ENCODE assay signal across 11 cellular contexts in genomic region chr15:96358006-96358794, GRCh38. TPM values are rescaled to one million over a fixed set of nuclear protein-coding genes. Genes with fewer than 3 reads are reported as not detected.
DNase-seq lines count a peak whose midpoint lies in the region; ATAC-seq, FAIRE-seq and TF ChIP-seq lines count a peak whose summit lies in the region.
"Had no signal": no experiment of that assay in that cellular context is flagged by ENCODE, and none has a peak within 500 bp of the region (broad histone marks: within the 10 kb centered on the region; RNA-seq: fewer than 3 reads in every experiment).

No MANE protein-coding gene starts in this region.

- no peaks in the 10 kb centered on the region for H3K9me3 Mint-ChIP-seq in activated CD4-positive, alpha-beta T cell treated with anti-CD3 and anti-CD28 coated beads for 36 hours (ENCODE audit: low read depth)
- peaks cover 10% of the 10 kb centered on the region for H3K9me3 Mint-ChIP-seq in activated T-helper 1 cell treated with anti-CD3 and anti-CD28 coated beads, Interleukin-12 subunit alpha, Interleukin-12 subunit beta, Interleukin-2, Interleukin-4 antibody, amounts not matched to agents 30 ng/mL and 10 ng/mL and 1 ng/mL, durations not matched to agents 14 hours and 24 hours and 36 hours
- peaks cover 6% of the 10 kb centered on the region for H3K9me3 Mint-ChIP-seq in glutamatergic neuron (ENCODE audit: unreplicated experiment)
- H3K9me3 Mint-ChIP-seq in stimulated activated effector memory CD8-positive, alpha-beta T cell treated with anti-CD3 and anti-CD28 coated beads, Interleukin-12 subunit alpha, Interleukin-12 subunit beta, amount 100 ng/mL, for 72 hours = no peaks in the 10 kb centered on the region

- POLR2A ChIA-PET in activated CD4-positive, alpha-beta T cell treated with anti-CD3 and anti-CD28 coated beads for 36 hours (lab: Charles Lee) = no interaction called here

- H3K27ac Mint-ChIP-seq in activated CD4-positive, alpha-beta T cell treated with anti-CD3 and anti-CD28 coated beads for 36 hours = no peak overlapping the region
- peak overlapping the region; percentile 44 for H3K27ac Mint-ChIP-seq in activated T-helper 1 cell treated with anti-CD3 and anti-CD28 coated beads, Interleukin-12 subunit alpha, Interleukin-12 subunit beta, Interleukin-2, Interleukin-4 antibody, amounts not matched to agents 30 ng/mL and 10 ng/mL and 1 ng/mL, durations not matched to agents 14 hours and 24 hours and 36 hours
- H3K27ac Mint-ChIP-seq in glutamatergic neuron (ENCODE audit: unreplicated experiment) = no peak overlapping the region
- no peak overlapping the region for H3K27ac Mint-ChIP-seq in stimulated activated effector memory CD8-positive, alpha-beta T cell treated with anti-CD3 and anti-CD28 coated beads, Interleukin-12 subunit alpha, Interleukin-12 subunit beta, amount 100 ng/mL, for 72 hours

- no peak for FAIRE-seq in HTR-8/SVneo (lab: Jason Lieb, UNC)
- FAIRE-seq: frontal cortex had no signal

- CTCF ChIA-PET in activated CD4-positive, alpha-beta T cell treated with anti-CD3 and anti-CD28 coated beads for 36 hours (lab: Charles Lee) = interaction anchor here (0.6 to 1.5 kb wide), 8 partner anchors 9 to 1615 kb away, joined by 3 to 4 read pairs (median 3); no protein-coding TSS in a partner anchor

- no peak for TF ChIP-seq CTCF in glutamatergic neuron (IDR thresholded peaks at IDR 0.05; ENCODE audit: partially characterized antibody, unreplicated experiment)

- intact Hi-C loops in activated CD4-positive, alpha-beta T cell treated with anti-CD3 and anti-CD28 coated beads for 36 hours (cut with DNase I, micrococcal nuclease) = loop anchor here (5.0 to 10.0 kb wide), 3 partner anchors 54 to 877 kb away; no protein-coding TSS in a partner anchor
- intact Hi-C loops in activated T-helper 1 cell treated with anti-CD3 and anti-CD28 coated beads, Interleukin-12 subunit alpha, Interleukin-12 subunit beta, Interleukin-2, Interleukin-4 antibody, amounts not matched to agents 30 ng/mL and 10 ng/mL and 1 ng/mL, durations not matched to agents 14 hours and 24 hours and 36 hours (cut with micrococcal nuclease) = loop anchor here (5.0 to 10.0 kb wide), 5 partner anchors 229 to 1776 kb away; no protein-coding TSS in a partner anchor

- no peak for ATAC-seq in activated CD4-positive, alpha-beta T cell treated with anti-CD3 and anti-CD28 coated beads for 36 hours
- ATAC-seq in stimulated activated effector memory CD8-positive, alpha-beta T cell treated with anti-CD3 and anti-CD28 coated beads, Interleukin-12 subunit alpha, Interleukin-12 subunit beta, amount 100 ng/mL, for 72 hours = no peak

- H3K27me3 Mint-ChIP-seq in activated CD4-positive, alpha-beta T cell treated with anti-CD3 and anti-CD28 coated beads for 36 hours = peaks cover 64% of the 10 kb centered on the region
- H3K27me3 Mint-ChIP-seq in activated T-helper 1 cell treated with anti-CD3 and anti-CD28 coated beads, Interleukin-12 subunit alpha, Interleukin-12 subunit beta, Interleukin-2, Interleukin-4 antibody, amounts not matched to agents 30 ng/mL and 10 ng/mL and 1 ng/mL, durations not matched to agents 14 hours and 24 hours and 36 hours (ENCODE audit: insufficient read depth) = peaks cover 58% of the 10 kb centered on the region
- peaks cover 31% of the 10 kb centered on the region for H3K27me3 Mint-ChIP-seq in glutamatergic neuron (ENCODE audit: unreplicated experiment)

- no peak for DNase-seq in activated CD4-positive, alpha-beta T cell treated with anti-CD3 and anti-CD28 coated beads for 36 hours
- no peak for DNase-seq in activated CD4-positive, alpha-beta T cell treated with anti-CD3 and anti-CD28 coated beads, Interleukin-2, amount 50 U/mL, for 48 hours
- DNase-seq in activated T-helper 1 cell treated with anti-CD3 and anti-CD28 coated beads, Interleukin-12 subunit alpha, Interleukin-12 subunit beta, Interleukin-2, Interleukin-4 antibody, amounts not matched to agents 30 ng/mL and 10 ng/mL and 1 ng/mL, durations not matched to agents 14 hours and 24 hours and 36 hours (ENCODE audit: low spot score) = no peak
- no peak for DNase-seq in glutamatergic neuron
- DNase-seq in stimulated activated effector memory CD8-positive, alpha-beta T cell treated with anti-CD3 and anti-CD28 coated beads, Interleukin-12 subunit alpha, Interleukin-12 subunit beta, amount 100 ng/mL, for 72 hours (ENCODE audit: low spot score in 2 of 2) = no peak
- no peak for DNase-seq in AG20443 (ENCODE audit: low spot score)
- no peak for DNase-seq in mucosa of gallbladder (ENCODE audit: low spot score)
- DNase-seq in HTR-8/SVneo (ENCODE audit: insufficient read length, low spot score) = no peak
- DNase-seq: NCI-H446 treated with DMSO at 0.1 percent for 48 hours; stimulated activated CD4-positive, alpha-beta T cell treated with anti-CD3 and anti-CD28 coated beads, Interleukin-2, amount 100 ng/mL, for 48 hours had no signal

- H3K36me3 Mint-ChIP-seq in activated CD4-positive, alpha-beta T cell treated with anti-CD3 and anti-CD28 coated beads for 36 hours (ENCODE audit: low read depth) = no peaks in the 10 kb centered on the region
- H3K36me3 Mint-ChIP-seq in activated T-helper 1 cell treated with anti-CD3 and anti-CD28 coated beads, Interleukin-12 subunit alpha, Interleukin-12 subunit beta, Interleukin-2, Interleukin-4 antibody, amounts not matched to agents 30 ng/mL and 10 ng/mL and 1 ng/mL, durations not matched to agents 14 hours and 24 hours and 36 hours (ENCODE audit: low read depth) = peaks cover 1% of the 10 kb centered on the region
- no peaks in the 10 kb centered on the region for H3K36me3 Mint-ChIP-seq in glutamatergic neuron (ENCODE audit: unreplicated experiment)
- no peaks in the 10 kb centered on the region for H3K36me3 Mint-ChIP-seq in stimulated activated effector memory CD8-positive, alpha-beta T cell treated with anti-CD3 and anti-CD28 coated beads, Interleukin-12 subunit alpha, Interleukin-12 subunit beta, amount 100 ng/mL, for 72 hours

- H3K4me3 Mint-ChIP-seq in activated CD4-positive, alpha-beta T cell treated with anti-CD3 and anti-CD28 coated beads for 36 hours = peak overlapping the region; percentile 71
- peak overlapping the region; percentile 77 for H3K4me3 Mint-ChIP-seq in activated T-helper 1 cell treated with anti-CD3 and anti-CD28 coated beads, Interleukin-12 subunit alpha, Interleukin-12 subunit beta, Interleukin-2, Interleukin-4 antibody, amounts not matched to agents 30 ng/mL and 10 ng/mL and 1 ng/mL, durations not matched to agents 14 hours and 24 hours and 36 hours
- H3K4me3 Mint-ChIP-seq in glutamatergic neuron (ENCODE audit: unreplicated experiment) = peak overlapping the region; percentile 75
- peak overlapping the region; percentile 69 for H3K4me3 Mint-ChIP-seq in stimulated activated effector memory CD8-positive, alpha-beta T cell treated with anti-CD3 and anti-CD28 coated beads, Interleukin-12 subunit alpha, Interleukin-12 subunit beta, amount 100 ng/mL, for 72 hours

- peaks cover 20% of the 10 kb centered on the region for H3K4me1 Mint-ChIP-seq in activated CD4-positive, alpha-beta T cell treated with anti-CD3 and anti-CD28 coated beads for 36 hours
- H3K4me1 Mint-ChIP-seq in activated T-helper 1 cell treated with anti-CD3 and anti-CD28 coated beads, Interleukin-12 subunit alpha, Interleukin-12 subunit beta, Interleukin-2, Interleukin-4 antibody, amounts not matched to agents 30 ng/mL and 10 ng/mL and 1 ng/mL, durations not matched to agents 14 hours and 24 hours and 36 hours (ENCODE audit: low read depth) = peaks cover 16% of the 10 kb centered on the region
- H3K4me1 Mint-ChIP-seq in glutamatergic neuron (ENCODE audit: low read depth, unreplicated experiment) = peaks cover 10% of the 10 kb centered on the region
- H3K4me1 Mint-ChIP-seq in stimulated activated effector memory CD8-positive, alpha-beta T cell treated with anti-CD3 and anti-CD28 coated beads, Interleukin-12 subunit alpha, Interleukin-12 subunit beta, amount 100 ng/mL, for 72 hours = peaks cover 20% of the 10 kb centered on the region

RNA-seq across cellular contexts. Expression of gene NR2F2, which starts 27.7 kb away (rescaled TPM):
- not detected for total RNA-seq in activated CD4-positive, alpha-beta T cell treated with anti-CD3 and anti-CD28 coated beads for 36 hours
- not detected in 2 replicates for total RNA-seq in activated T-helper 1 cell treated with anti-CD3 and anti-CD28 coated beads, Interleukin-12 subunit alpha, Interleukin-12 subunit beta, Interleukin-2, Interleukin-4 antibody, amounts not matched to agents 30 ng/mL and 10 ng/mL and 1 ng/mL, durations not matched to agents 14 hours and 24 hours and 36 hours
- total RNA-seq in glutamatergic neuron (ENCODE audit: unreplicated experiment) = 1.9 TPM
- total RNA-seq in mucosa of gallbladder = 288 TPM

Comparison
In these comparisons a context has a peak if more than half of its experiments do, and no peak if none do; other contexts are left out.
1. RNA of gene NR2F2, which starts 27.7 kb away (total RNA-seq): 288 TPM in mucosa of gallbladder (single experiment); 1.9 TPM in glutamatergic neuron (single experiment), not detected in activated CD4-positive, alpha-beta T cell treated with anti-CD3 and anti-CD28 coated beads for 36 hours and not detected in activated T-helper 1 cell treated with anti-CD3 and anti-CD28 coated beads, Interleukin-12 subunit alpha, Interleukin-12 subunit beta, Interleukin-2, Interleukin-4 antibody, amounts not matched to agents 30 ng/mL and 10 ng/mL and 1 ng/mL, durations not matched to agents 14 hours and 24 hours and 36 hours; every median in the first group is over 100 times any median in the second.
2. Peak in every context shown above with its lines, with median percentiles within 50 percentile points of each other: H3K4me3 Mint-ChIP-seq.